In the genomic region with DNA sequence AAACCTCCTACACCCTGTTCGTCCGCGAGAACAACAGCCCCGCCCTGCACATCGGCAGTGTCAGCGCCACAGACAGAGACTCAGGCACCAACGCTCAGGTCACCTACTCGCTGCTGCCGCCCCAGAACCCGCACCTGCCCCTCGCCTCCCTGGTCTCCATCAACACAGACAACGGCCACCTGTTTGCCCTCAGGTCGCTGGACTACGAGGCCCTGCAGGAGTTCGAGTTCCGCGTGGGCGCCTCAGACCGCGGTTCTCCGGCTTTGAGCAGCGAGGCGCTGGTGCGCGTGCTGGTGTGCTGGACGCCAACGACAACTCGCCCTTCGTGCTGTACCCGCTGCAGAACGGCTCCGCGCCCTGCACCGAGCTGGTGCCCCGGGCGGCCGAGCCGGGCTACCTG, we compare ENCODE assay signal across 3 cellular contexts. TPM values are rescaled to one million over a fixed set of nuclear protein-coding genes. Genes with fewer than 3 reads are reported as not detected.
"Had no signal": no experiment of that assay in that cellular context is flagged by ENCODE, and none has a peak within 500 bp of the region (broad histone marks: within the 10 kb centered on the region; RNA-seq: fewer than 3 reads in every experiment).

No MANE protein-coding gene starts in this region.

RNA-seq across cellular contexts. Expression of gene PCDHB6, which starts 7.5 kb away (rescaled TPM):
- total RNA-seq: HT-29, K562 had no signal

RNA-seq across cellular contexts. Expression of gene PCDHB7, which starts 15.1 kb away (rescaled TPM):
- total RNA-seq: K562 had no signal

RNA-seq across cellular contexts. Expression of gene PCDHB8, which starts 20.2 kb away (rescaled TPM):
- total RNA-seq: HT-29, HT1080, K562 had no signal

RNA-seq across cellular contexts. Expression of gene PCDHB5, which starts 22.4 kb away (rescaled TPM):
- total RNA-seq: HT-29, K562 had no signal

RNA-seq across cellular contexts. Expression of gene PCDHB16, which starts 24.8 kb away (rescaled TPM):
- total RNA-seq: HT1080, K562 had no signal
